Comparison of ENCODE assay signal across 8 cellular contexts in genomic region chr9:94165592-94166236, GRCh38.
DNase-seq lines count a peak whose midpoint lies in the region; TF ChIP-seq lines count a peak whose summit lies in the region.

No MANE protein-coding gene starts in this region.

- peaks cover 4% of the 10 kb centered on the region for H3K36me3 Mint-ChIP-seq in nephron progenitor cell (ENCODE audit: low read depth)
- peaks cover 32% of the 10 kb centered on the region for H3K36me3 Mint-ChIP-seq in stimulated activated naive CD8-positive, alpha-beta T cell treated with anti-CD3 and anti-CD28 coated beads, Interleukin-15, Interleukin-2, amounts not matched to agents 100 ng/mL and 50 ng/mL, for 24 hours (ENCODE audit: low read depth)

- peak overlapping the region; percentile 32 for H3K27ac Mint-ChIP-seq in nephron progenitor cell
- H3K27ac Mint-ChIP-seq in stimulated activated naive CD8-positive, alpha-beta T cell treated with anti-CD3 and anti-CD28 coated beads, Interleukin-15, Interleukin-2, amounts not matched to agents 100 ng/mL and 50 ng/mL, for 24 hours, result peak overlapping the region; percentile 93

- in situ Hi-C loops in HAP-1 (cut with MboI; ENCODE audit: low sequenced_read_pairs), result no loop called here

- H3K9me3 ChIP-seq in HAP-1 (no peaks in the 10 kb centered on the region), MG63 (no peaks in the 10 kb centered on the region)

- TF ChIP-seq CTCF in nephron progenitor cell (IDR thresholded peaks at IDR 0.05), result no peak

- peaks cover 24% of the 10 kb centered on the region for H3K4me1 ChIP-seq in HAP-1

- H3K27me3 Mint-ChIP-seq in nephron progenitor cell (ENCODE audit: low read depth, poor library complexity), result no peaks in the 10 kb centered on the region
- H3K27me3 Mint-ChIP-seq in stimulated activated naive CD8-positive, alpha-beta T cell treated with anti-CD3 and anti-CD28 coated beads, Interleukin-15, Interleukin-2, amounts not matched to agents 100 ng/mL and 50 ng/mL, for 24 hours, result no peaks in the 10 kb centered on the region

- DNase-seq in EH (ENCODE audit: low read depth) (peak; percentile 99), HAP-1 (ENCODE audit: low spot score in 2 of 2) (peak; percentile 96 to 98), MG63 (peak; percentile 99), SHP77 (lab: John Stamatoyannopoulos, UW) (peak; percentile 96), activated gamma-delta T cell (lab: John Stamatoyannopoulos, UW) (peak; percentile 95), fibroblast of the conjunctiva (ENCODE audit: low read depth) (peak; percentile 98), nephron progenitor cell (peak; percentile 94)

- H3K4me3 ChIP-seq in HAP-1, result peak overlapping the region; percentile 60
- H3K4me3 ChIP-seq in MG63, result peak overlapping the region; percentile 72

- H3K36me3 ChIP-seq in HAP-1 (replicated peaks), result peaks cover 11% of the 10 kb centered on the region; the same call in 1 of the 2 replicates
- H3K36me3 ChIP-seq in MG63, result peaks cover 29% of the 10 kb centered on the region

- H3K27me3 ChIP-seq in HAP-1 (ENCODE audit: low read depth) (no peaks in the 10 kb centered on the region), MG63 (no peaks in the 10 kb centered on the region)

- H3K4me3 Mint-ChIP-seq in nephron progenitor cell, result peak overlapping the region; percentile 71
- H3K4me3 Mint-ChIP-seq in stimulated activated naive CD8-positive, alpha-beta T cell treated with anti-CD3 and anti-CD28 coated beads, Interleukin-15, Interleukin-2, amounts not matched to agents 100 ng/mL and 50 ng/mL, for 24 hours, result peak overlapping the region; percentile 77

- peaks cover 56% of the 10 kb centered on the region for H3K4me1 Mint-ChIP-seq in nephron progenitor cell
- H3K4me1 Mint-ChIP-seq in stimulated activated naive CD8-positive, alpha-beta T cell treated with anti-CD3 and anti-CD28 coated beads, Interleukin-15, Interleukin-2, amounts not matched to agents 100 ng/mL and 50 ng/mL, for 24 hours (ENCODE audit: low read depth), result peaks cover 50% of the 10 kb centered on the region

- no peaks in the 10 kb centered on the region for H3K9me3 Mint-ChIP-seq in nephron progenitor cell
- H3K9me3 Mint-ChIP-seq in stimulated activated naive CD8-positive, alpha-beta T cell treated with anti-CD3 and anti-CD28 coated beads, Interleukin-15, Interleukin-2, amounts not matched to agents 100 ng/mL and 50 ng/mL, for 24 hours, result no peaks in the 10 kb centered on the region

Comparison
In these comparisons a context has a peak if more than half of its experiments do, and no peak if none do; other contexts are left out.
1. Peak in every context shown above with its lines: DNase-seq and H3K4me3 ChIP-seq.